Comparison of ENCODE assay signal across 11 cellular contexts in genomic region chr14:61329478-61330051, GRCh38. TPM values are rescaled to one million over a fixed set of nuclear protein-coding genes. Genes with fewer than 3 reads are reported as not detected.
DNase-seq lines count a peak whose midpoint lies in the region; ATAC-seq and TF ChIP-seq lines count a peak whose summit lies in the region.
"Had no signal": no experiment of that assay in that cellular context is flagged by ENCODE, and none has a peak within 500 bp of the region (broad histone marks: within the 10 kb centered on the region; RNA-seq: fewer than 3 reads in every experiment).

No MANE protein-coding gene starts in this region.

- peak; percentile 62 for DNase-seq in DMS153 (lab: John Stamatoyannopoulos, UW)
- DNase-seq in T-cell = no peak
- DNase-seq in OCI-M2 (lab: John Stamatoyannopoulos, UW; ENCODE audit: unreplicated experiment) = no peak
- no peak for DNase-seq in UCSD-AML1 (lab: John Stamatoyannopoulos, UW; ENCODE audit: unreplicated experiment)
- DNase-seq in GM10248 (ENCODE audit: extremely low spot score) = no peak
- DNase-seq in stimulated activated CD4-positive, alpha-beta T cell treated with anti-CD3 and anti-CD28 coated beads, Interleukin-2, amount 100 ng/mL, for 24 hours = no peak
- DNase-seq: central memory CD4-positive, alpha-beta T cell; EL; IMR-90 had no signal

- H3K36me3 ChIP-seq in mucosa of rectum (ENCODE audit: control insufficient read depth in 2 of 2, insufficient read depth in 2 of 2, low read length in 2 of 2) = no peaks in the 10 kb centered on the region

- peak overlapping the region; percentile 1 to 57 for H3K27ac ChIP-seq in mucosa of rectum (ENCODE audit: low read depth in 2 of 2, low read length in 2 of 2)

- H3K4me3 ChIP-seq in mucosa of rectum (ENCODE audit: low read length in 2 of 2) = no peak overlapping the region

- CTCF ChIA-PET in T-cell (lab: Charles Lee) (interaction anchor here in 1 of 2 donors (0.6 to 1.0 kb wide), 3 partner anchors 8 to 56 kb away, joined by 4 to 5 read pairs (median 5); no protein-coding TSS in a partner anchor), GM10248 (lab: Yijun Ruan, JAX) (interaction anchor here (1.0 kb wide), 1 partner anchor 8 kb away, joined by 3 read pairs; the partner anchor contains the start of gene PRKCH)

- H3K27me3 Mint-ChIP-seq in T-cell = no peaks in the 10 kb centered on the region

- TF ChIP-seq CTCF in GM10248 (IDR thresholded peaks at IDR 0.05; ENCODE audit: control extremely low read depth, extremely low read depth, low read depth, missing control alignments) = no peak

- no peak overlapping the region for H3K9ac ChIP-seq in mucosa of rectum (ENCODE audit: low read depth in 1 of 2, low read length in 2 of 2)

- peak; percentile 70 for ATAC-seq in GM21723 (IDR thresholded peaks at IDR 0.05; ENCODE audit: unreplicated experiment)
- no peak for ATAC-seq in T-cell (replicated peaks in 1 of 4)

- no peaks in the 10 kb centered on the region for H3K9me3 ChIP-seq in mucosa of rectum (ENCODE audit: control insufficient read depth in 2 of 2, low read length in 2 of 2)

- H3K4me3 Mint-ChIP-seq in T-cell = peak overlapping the region; percentile 98 to 99 (median 99)

- H3K4me1 ChIP-seq in mucosa of rectum (ENCODE audit: control insufficient read depth in 2 of 2, insufficient read depth in 2 of 2, low read length in 2 of 2) = no peaks in the 10 kb centered on the region

- no peaks in the 10 kb centered on the region for H3K27me3 ChIP-seq in mucosa of rectum (ENCODE audit: control insufficient read depth in 2 of 2, insufficient read depth in 2 of 2, low read length in 2 of 2)

- POLR2A ChIA-PET in T-cell (lab: Charles Lee) (interaction anchor here (0.6 to 1.0 kb wide), 4 partner anchors 8 to 145 kb away, joined by 4 to 8 read pairs (median 5); no protein-coding TSS in a partner anchor), GM10248 (lab: Yijun Ruan, JAX) (no interaction called here)

- peak overlapping the region; percentile 95 to 96 for H3K27ac Mint-ChIP-seq in T-cell

- H3K4me1 Mint-ChIP-seq in T-cell = peaks cover 89 to 94% (median 90%) of the 10 kb centered on the region in 3 donors

- peaks cover 42% of the 10 kb centered on the region for H3K36me3 Mint-ChIP-seq in T-cell

- H3K9me3 Mint-ChIP-seq in T-cell = no peaks in the 10 kb centered on the region

RNA-seq across cellular contexts. Expression of gene PRKCH, which starts 8.2 kb away (rescaled TPM):
- 100 to 1,000 TPM; 267 to 436 (median 326) TPM for total RNA-seq in T-cell

RNA-seq across cellular contexts. Expression of gene TMEM30B, which starts 48.4 kb away (rescaled TPM):
- total RNA-seq in T-cell = 1 to 10 TPM; 2.1 to 8.6 (median 2.9) TPM
- total RNA-seq: IMR-90 had no signal
